In the genomic region with DNA sequence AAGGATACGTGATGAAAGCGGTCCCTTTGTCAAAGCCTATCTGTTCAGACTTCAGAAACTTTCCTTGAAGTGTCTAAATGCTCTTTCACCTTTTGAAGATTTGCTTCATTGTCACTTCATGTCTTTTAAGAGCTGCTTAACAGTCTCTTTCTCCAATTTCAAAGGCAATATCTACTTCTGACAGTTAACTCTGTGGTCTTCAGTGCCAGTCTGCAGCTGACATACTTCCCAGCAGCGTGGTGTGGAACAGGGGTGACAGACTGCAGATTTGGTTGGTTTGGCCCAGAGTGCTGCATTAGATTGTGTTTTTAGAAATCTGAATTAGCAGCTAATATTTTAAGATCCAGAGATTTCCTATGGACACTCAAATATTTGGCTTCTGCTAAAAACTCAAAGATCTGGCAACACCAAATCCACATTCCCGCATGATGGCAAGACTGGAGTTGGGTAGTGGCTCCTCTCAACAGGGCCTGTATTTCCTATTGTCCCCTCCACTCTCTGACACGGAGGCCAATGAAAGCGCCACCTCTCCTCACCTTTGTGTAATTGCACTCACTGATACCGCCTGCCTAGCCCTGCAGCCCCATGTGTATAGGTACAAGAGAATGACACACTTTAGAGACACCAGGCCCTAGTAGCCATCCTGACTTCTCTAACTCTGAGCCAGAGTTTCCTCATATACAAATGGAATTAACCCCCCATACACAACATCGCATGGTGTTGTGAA, we compare ENCODE assay signal across 2 cellular contexts.
TF ChIP-seq lines count a peak whose summit lies in the region.

No MANE protein-coding gene starts in this region.

TF ChIP-seq in GM23338, 12 proteins besides CTCF, POLR2A, EP300 and RAD21 (continued from another document):
- TF ChIP-seq, protein P1, sequence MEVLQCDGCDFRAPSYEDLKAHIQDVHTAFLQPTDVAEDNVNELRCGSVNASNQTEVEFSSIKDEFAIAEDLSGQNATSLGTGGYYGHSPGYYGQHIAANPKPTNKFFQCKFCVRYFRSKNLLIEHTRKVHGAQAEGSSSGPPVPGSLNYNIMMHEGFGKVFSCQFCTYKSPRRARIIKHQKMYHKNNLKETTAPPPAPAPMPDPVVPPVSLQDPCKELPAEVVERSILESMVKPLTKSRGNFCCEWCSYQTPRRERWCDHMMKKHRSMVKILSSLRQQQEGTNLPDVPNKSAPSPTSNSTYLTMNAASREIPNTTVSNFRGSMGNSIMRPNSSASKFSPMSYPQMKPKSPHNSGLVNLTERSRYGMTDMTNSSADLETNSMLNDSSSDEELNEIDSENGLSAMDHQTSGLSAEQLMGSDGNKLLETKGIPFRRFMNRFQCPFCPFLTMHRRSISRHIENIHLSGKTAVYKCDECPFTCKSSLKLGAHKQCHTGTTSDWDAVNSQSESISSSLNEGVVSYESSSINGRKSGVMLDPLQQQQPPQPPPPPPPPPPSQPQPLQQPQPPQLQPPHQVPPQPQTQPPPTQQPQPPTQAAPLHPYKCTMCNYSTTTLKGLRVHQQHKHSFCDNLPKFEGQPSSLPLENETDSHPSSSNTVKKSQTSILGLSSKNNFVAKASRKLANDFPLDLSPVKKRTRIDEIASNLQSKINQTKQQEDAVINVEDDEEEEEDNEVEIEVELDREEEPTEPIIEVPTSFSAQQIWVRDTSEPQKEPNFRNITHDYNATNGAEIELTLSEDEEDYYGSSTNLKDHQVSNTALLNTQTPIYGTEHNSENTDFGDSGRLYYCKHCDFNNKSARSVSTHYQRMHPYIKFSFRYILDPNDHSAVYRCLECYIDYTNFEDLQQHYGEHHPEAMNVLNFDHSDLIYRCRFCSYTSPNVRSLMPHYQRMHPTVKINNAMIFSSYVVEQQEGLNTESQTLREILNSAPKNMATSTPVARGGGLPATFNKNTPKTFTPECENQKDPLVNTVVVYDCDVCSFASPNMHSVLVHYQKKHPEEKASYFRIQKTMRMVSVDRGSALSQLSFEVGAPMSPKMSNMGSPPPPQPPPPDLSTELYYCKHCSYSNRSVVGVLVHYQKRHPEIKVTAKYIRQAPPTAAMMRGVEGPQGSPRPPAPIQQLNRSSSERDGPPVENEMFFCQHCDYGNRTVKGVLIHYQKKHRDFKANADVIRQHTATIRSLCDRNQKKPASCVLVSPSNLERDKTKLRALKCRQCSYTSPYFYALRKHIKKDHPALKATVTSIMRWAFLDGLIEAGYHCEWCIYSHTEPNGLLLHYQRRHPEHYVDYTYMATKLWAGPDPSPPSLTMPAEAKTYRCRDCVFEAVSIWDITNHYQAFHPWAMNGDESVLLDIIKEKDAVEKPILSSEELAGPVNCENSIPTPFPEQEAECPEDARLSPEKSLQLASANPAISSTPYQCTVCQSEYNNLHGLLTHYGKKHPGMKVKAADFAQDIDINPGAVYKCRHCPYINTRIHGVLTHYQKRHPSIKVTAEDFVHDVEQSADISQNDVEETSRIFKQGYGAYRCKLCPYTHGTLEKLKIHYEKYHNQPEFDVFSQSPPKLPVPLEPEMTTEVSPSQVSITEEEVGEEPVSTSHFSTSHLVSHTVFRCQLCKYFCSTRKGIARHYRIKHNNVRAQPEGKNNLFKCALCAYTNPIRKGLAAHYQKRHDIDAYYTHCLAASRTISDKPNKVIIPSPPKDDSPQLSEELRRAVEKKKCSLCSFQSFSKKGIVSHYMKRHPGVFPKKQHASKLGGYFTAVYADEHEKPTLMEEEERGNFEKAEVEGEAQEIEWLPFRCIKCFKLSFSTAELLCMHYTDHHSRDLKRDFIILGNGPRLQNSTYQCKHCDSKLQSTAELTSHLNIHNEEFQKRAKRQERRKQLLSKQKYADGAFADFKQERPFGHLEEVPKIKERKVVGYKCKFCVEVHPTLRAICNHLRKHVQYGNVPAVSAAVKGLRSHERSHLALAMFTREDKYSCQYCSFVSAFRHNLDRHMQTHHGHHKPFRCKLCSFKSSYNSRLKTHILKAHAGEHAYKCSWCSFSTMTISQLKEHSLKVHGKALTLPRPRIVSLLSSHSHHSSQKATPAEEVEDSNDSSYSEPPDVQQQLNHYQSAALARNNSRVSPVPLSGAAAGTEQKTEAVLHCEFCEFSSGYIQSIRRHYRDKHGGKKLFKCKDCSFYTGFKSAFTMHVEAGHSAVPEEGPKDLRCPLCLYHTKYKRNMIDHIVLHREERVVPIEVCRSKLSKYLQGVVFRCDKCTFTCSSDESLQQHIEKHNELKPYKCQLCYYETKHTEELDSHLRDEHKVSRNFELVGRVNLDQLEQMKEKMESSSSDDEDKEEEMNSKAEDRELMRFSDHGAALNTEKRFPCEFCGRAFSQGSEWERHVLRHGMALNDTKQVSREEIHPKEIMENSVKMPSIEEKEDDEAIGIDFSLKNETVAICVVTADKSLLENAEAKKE (CRISPR knock-in tag; IDR thresholded peaks at IDR 0.05) = no peak
- TF ChIP-seq, protein P2, sequence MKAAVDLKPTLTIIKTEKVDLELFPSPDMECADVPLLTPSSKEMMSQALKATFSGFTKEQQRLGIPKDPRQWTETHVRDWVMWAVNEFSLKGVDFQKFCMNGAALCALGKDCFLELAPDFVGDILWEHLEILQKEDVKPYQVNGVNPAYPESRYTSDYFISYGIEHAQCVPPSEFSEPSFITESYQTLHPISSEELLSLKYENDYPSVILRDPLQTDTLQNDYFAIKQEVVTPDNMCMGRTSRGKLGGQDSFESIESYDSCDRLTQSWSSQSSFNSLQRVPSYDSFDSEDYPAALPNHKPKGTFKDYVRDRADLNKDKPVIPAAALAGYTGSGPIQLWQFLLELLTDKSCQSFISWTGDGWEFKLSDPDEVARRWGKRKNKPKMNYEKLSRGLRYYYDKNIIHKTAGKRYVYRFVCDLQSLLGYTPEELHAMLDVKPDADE (IDR thresholded peaks at IDR 0.05) = no peak
- TF ChIP-seq POLR2AphosphoS5 (IDR thresholded peaks at IDR 0.05; ENCODE audit: low read depth) (no peak), JUNB (IDR thresholded peaks at IDR 0.05; ENCODE audit: unreplicated experiment) (no peak), EZH2 (IDR thresholded peaks at IDR 0.05; ENCODE audit: low read depth, unreplicated experiment) (no peak), NANOG (IDR thresholded peaks at IDR 0.05; ENCODE audit: borderline replicate concordance) (no peak)
- TF ChIP-seq, protein P3, sequence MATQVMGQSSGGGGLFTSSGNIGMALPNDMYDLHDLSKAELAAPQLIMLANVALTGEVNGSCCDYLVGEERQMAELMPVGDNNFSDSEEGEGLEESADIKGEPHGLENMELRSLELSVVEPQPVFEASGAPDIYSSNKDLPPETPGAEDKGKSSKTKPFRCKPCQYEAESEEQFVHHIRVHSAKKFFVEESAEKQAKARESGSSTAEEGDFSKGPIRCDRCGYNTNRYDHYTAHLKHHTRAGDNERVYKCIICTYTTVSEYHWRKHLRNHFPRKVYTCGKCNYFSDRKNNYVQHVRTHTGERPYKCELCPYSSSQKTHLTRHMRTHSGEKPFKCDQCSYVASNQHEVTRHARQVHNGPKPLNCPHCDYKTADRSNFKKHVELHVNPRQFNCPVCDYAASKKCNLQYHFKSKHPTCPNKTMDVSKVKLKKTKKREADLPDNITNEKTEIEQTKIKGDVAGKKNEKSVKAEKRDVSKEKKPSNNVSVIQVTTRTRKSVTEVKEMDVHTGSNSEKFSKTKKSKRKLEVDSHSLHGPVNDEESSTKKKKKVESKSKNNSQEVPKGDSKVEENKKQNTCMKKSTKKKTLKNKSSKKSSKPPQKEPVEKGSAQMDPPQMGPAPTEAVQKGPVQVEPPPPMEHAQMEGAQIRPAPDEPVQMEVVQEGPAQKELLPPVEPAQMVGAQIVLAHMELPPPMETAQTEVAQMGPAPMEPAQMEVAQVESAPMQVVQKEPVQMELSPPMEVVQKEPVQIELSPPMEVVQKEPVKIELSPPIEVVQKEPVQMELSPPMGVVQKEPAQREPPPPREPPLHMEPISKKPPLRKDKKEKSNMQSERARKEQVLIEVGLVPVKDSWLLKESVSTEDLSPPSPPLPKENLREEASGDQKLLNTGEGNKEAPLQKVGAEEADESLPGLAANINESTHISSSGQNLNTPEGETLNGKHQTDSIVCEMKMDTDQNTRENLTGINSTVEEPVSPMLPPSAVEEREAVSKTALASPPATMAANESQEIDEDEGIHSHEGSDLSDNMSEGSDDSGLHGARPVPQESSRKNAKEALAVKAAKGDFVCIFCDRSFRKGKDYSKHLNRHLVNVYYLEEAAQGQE (IDR thresholded peaks at IDR 0.05; ENCODE audit: unreplicated experiment) = no peak
TF ChIP-seq in GM23338: peak in this region for 0.

TF ChIP-seq in SK-N-SH, 30 proteins besides CTCF, POLR2A, EP300 and RAD21 (continued from another document):
- TF ChIP-seq, protein P4, sequence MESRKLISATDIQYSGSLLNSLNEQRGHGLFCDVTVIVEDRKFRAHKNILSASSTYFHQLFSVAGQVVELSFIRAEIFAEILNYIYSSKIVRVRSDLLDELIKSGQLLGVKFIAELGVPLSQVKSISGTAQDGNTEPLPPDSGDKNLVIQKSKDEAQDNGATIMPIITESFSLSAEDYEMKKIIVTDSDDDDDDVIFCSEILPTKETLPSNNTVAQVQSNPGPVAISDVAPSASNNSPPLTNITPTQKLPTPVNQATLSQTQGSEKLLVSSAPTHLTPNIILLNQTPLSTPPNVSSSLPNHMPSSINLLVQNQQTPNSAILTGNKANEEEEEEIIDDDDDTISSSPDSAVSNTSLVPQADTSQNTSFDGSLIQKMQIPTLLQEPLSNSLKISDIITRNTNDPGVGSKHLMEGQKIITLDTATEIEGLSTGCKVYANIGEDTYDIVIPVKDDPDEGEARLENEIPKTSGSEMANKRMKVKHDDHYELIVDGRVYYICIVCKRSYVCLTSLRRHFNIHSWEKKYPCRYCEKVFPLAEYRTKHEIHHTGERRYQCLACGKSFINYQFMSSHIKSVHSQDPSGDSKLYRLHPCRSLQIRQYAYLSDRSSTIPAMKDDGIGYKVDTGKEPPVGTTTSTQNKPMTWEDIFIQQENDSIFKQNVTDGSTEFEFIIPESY (IDR thresholded peaks at IDR 0.05; ENCODE audit: borderline replicate concordance, low read depth) = no peak
- TF ChIP-seq YY1 (IDR thresholded peaks at IDR 0.05; ENCODE audit: low read depth) = no peak
- TF ChIP-seq RXRA (IDR thresholded peaks at IDR 0.05; ENCODE audit: borderline replicate concordance, low read depth) = no peak
- no peak for TF ChIP-seq SMC3 (IDR thresholded peaks at IDR 0.05; ENCODE audit: low read depth, low read length)
- TF ChIP-seq JUND (IDR thresholded peaks at IDR 0.05) = no peak
- TF ChIP-seq, protein P3 (IDR thresholded peaks at IDR 0.05; ENCODE audit: low read depth, low read length) = no peak
- TF ChIP-seq RFX5 (IDR thresholded peaks at IDR 0.05; ENCODE audit: low read length) = no peak
- TF ChIP-seq, protein P5, sequence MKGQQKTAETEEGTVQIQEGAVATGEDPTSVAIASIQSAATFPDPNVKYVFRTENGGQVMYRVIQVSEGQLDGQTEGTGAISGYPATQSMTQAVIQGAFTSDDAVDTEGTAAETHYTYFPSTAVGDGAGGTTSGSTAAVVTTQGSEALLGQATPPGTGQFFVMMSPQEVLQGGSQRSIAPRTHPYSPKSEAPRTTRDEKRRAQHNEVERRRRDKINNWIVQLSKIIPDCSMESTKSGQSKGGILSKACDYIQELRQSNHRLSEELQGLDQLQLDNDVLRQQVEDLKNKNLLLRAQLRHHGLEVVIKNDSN (IDR thresholded peaks at IDR 0.05; ENCODE audit: borderline replicate concordance, low read depth) = no peak
- TF ChIP-seq NFIC (IDR thresholded peaks at IDR 0.05; ENCODE audit: borderline replicate concordance) = no peak
- TF ChIP-seq, protein P6, sequence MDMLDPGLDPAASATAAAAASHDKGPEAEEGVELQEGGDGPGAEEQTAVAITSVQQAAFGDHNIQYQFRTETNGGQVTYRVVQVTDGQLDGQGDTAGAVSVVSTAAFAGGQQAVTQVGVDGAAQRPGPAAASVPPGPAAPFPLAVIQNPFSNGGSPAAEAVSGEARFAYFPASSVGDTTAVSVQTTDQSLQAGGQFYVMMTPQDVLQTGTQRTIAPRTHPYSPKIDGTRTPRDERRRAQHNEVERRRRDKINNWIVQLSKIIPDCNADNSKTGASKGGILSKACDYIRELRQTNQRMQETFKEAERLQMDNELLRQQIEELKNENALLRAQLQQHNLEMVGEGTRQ (IDR thresholded peaks at IDR 0.05; ENCODE audit: borderline replicate concordance, low read depth, low read length) = no peak
- TF ChIP-seq EZH2phosphoT487 (IDR thresholded peaks at IDR 0.05; ENCODE audit: borderline replicate concordance, low read depth) = no peak
- no peak for TF ChIP-seq FOSL2 (IDR thresholded peaks at IDR 0.05; ENCODE audit: borderline replicate concordance, low read depth)
- TF ChIP-seq, protein P7, sequence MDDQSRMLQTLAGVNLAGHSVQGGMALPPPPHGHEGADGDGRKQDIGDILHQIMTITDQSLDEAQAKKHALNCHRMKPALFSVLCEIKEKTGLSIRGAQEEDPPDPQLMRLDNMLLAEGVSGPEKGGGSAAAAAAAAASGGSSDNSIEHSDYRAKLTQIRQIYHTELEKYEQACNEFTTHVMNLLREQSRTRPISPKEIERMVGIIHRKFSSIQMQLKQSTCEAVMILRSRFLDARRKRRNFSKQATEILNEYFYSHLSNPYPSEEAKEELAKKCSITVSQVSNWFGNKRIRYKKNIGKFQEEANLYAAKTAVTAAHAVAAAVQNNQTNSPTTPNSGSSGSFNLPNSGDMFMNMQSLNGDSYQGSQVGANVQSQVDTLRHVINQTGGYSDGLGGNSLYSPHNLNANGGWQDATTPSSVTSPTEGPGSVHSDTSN (IDR thresholded peaks at IDR 0.05) = no peak
- no peak for TF ChIP-seq FOXM1 (IDR thresholded peaks at IDR 0.05; ENCODE audit: low read depth)
- TF ChIP-seq POLR2AphosphoS5 (IDR thresholded peaks at IDR 0.05; ENCODE audit: low read depth, low read length) = no peak
- no peak for TF ChIP-seq TCF12 (IDR thresholded peaks at IDR 0.05)
- no peak for TF ChIP-seq GABPA (IDR thresholded peaks at IDR 0.05; ENCODE audit: low read depth)
TF ChIP-seq in SK-N-SH: peak in this region for 0.
